In genomic region chr1:165897326-165898303, GRCh38 we compare ENCODE assay signal across 13 cellular contexts.
DNase-seq lines count a peak whose midpoint lies in the region; ATAC-seq, FAIRE-seq and TF ChIP-seq lines count a peak whose summit lies in the region.
"Had no signal": no experiment of that assay in that cellular context is flagged by ENCODE, and none has a peak within 500 bp of the region (broad histone marks: within the 10 kb centered on the region; RNA-seq: fewer than 3 reads in every experiment).

No MANE protein-coding gene starts in this region.

- POLR2A ChIA-PET in activated CD4-positive, alpha-beta memory T cell treated with anti-CD3 and anti-CD28 coated beads, Interleukin-2, amount 10 ng/mL, durations not matched to agents 7 days and 5 days (lab: Charles Lee), result interaction anchor here (1.0 to 1.6 kb wide), 2 partner anchors 56 to 128 kb away, joined by 3 to 7 read pairs; partner anchors contain the start of gene TMCO1

- DNase-seq in heart right ventricle (peak in 1 of 2 donors; percentile 64), right cardiac atrium (no peak), foreskin fibroblast (peak; percentile 71 to 81), activated gamma-delta T cell treated with Interleukin-2 at 50 U/mL for 16 hours (no peak), SW480 (ENCODE audit: low spot score) (no peak), frontal cortex (ENCODE audit: low spot score in 2 of 2) (no peak)
- peak; percentile 24 for DNase-seq in activated CD4-positive, alpha-beta memory T cell treated with anti-CD3 and anti-CD28 coated beads, Interleukin-2, amount 10 ng/mL, durations not matched to agents 7 days and 5 days
- DNase-seq in stimulated activated CD4-positive, alpha-beta T cell treated with anti-CD3 and anti-CD28 coated beads, Interleukin-4, amount 100 ng/mL, for 1 hour, result no peak
- DNase-seq: NCI-H226; stimulated activated naive CD8-positive, alpha-beta T cell treated with anti-CD3 and anti-CD28 coated beads, Interleukin-15, Interleukin-2, amounts not matched to agents 100 U/mL and 50 U/mL, for 24 hours; T-cell had no signal

- 72 to 83% methylated on average over 12 of the region's 12 CpGs for WGBS in heart right ventricle, 2 donors
- WGBS in right cardiac atrium, result 83% methylated on average over 12 of the region's 12 CpGs

- H3K36me3 Mint-ChIP-seq in activated CD4-positive, alpha-beta memory T cell treated with anti-CD3 and anti-CD28 coated beads, Interleukin-2, amount 10 ng/mL, durations not matched to agents 7 days and 5 days (ENCODE audit: low read depth), result peaks cover 19% of the 10 kb centered on the region

- no peak overlapping the region for H3K4me3 Mint-ChIP-seq in activated CD4-positive, alpha-beta memory T cell treated with anti-CD3 and anti-CD28 coated beads, Interleukin-2, amount 10 ng/mL, durations not matched to agents 7 days and 5 days
- H3K4me3 Mint-ChIP-seq: memory B cell, T-cell had no signal

- H3K9me3 ChIP-seq in heart right ventricle (no peaks in the 10 kb centered on the region), right cardiac atrium (ENCODE audit: control insufficient read depth, low read length) (no peaks in the 10 kb centered on the region)
- H3K9me3 ChIP-seq: BLaER1 treated with 17β-estradiol and CSF1 and Interleukin-3, amounts not matched to agents 10 nM and 100 nM had no signal

- CTCF ChIA-PET in activated CD4-positive, alpha-beta memory T cell treated with anti-CD3 and anti-CD28 coated beads, Interleukin-2, amount 10 ng/mL, durations not matched to agents 7 days and 5 days (lab: Charles Lee), result interaction anchor here (0.8 to 1.5 kb wide), 3 partner anchors 16 to 200 kb away, joined by 3 to 4 read pairs (median 3); no protein-coding TSS in a partner anchor

- peaks cover 0 to 20% (median 0%) of the 10 kb centered on the region in 9 donors for H3K36me3 ChIP-seq in heart right ventricle

- H3K4me3 ChIP-seq in heart right ventricle (no peak overlapping the region), right cardiac atrium (ENCODE audit: low read length) (no peak overlapping the region), foreskin fibroblast (ENCODE audit: low read depth in 1 of 2, low read length in 2 of 2) (no peak overlapping the region)
- H3K4me3 ChIP-seq: BLaER1 treated with 17β-estradiol and CSF1 and Interleukin-3, amounts not matched to agents 10 nM and 100 nM had no signal

- intact Hi-C loops in heart right ventricle (cut with DNase I), result loop anchor here in 3 of 10 donors (10.0 kb wide), 3 partner anchors 53 to 133 kb away; partner anchors contain the start of gene TMCO1 (in 1 of the 3)
- intact Hi-C loops in right cardiac atrium (cut with DNase I), result loop anchor here in 1 of 4 donors (10.0 kb wide), 1 partner anchor 53 kb away; no protein-coding TSS in a partner anchor

- peaks cover 11% of the 10 kb centered on the region for H3K4me1 Mint-ChIP-seq in activated CD4-positive, alpha-beta memory T cell treated with anti-CD3 and anti-CD28 coated beads, Interleukin-2, amount 10 ng/mL, durations not matched to agents 7 days and 5 days
- H3K4me1 Mint-ChIP-seq: memory B cell had no signal

- ATAC-seq in heart right ventricle (peak in 5 of 8 donors; percentile 36 to 68 (median 62)), right cardiac atrium (no peak)
- ATAC-seq: stimulated activated naive CD8-positive, alpha-beta T cell treated with anti-CD3 and anti-CD28 coated beads, Interleukin-15, Interleukin-2, amounts not matched to agents 100 U/mL and 50 U/mL, for 24 hours had no signal

- H3K27me3 ChIP-seq in heart right ventricle (no peaks in the 10 kb centered on the region), right cardiac atrium (ENCODE audit: control insufficient read depth, insufficient read depth) (no peaks in the 10 kb centered on the region)
- H3K27me3 ChIP-seq: BLaER1 treated with 17β-estradiol and CSF1 and Interleukin-3, amounts not matched to agents 10 nM and 100 nM had no signal

- FAIRE-seq in frontal cortex (lab: Jason Lieb, UNC), result no peak

- TF ChIP-seq CTCF in heart right ventricle (IDR thresholded peaks at IDR 0.05), result no peak
- TF ChIP-seq CTCF in foreskin fibroblast (IDR thresholded peaks at IDR 0.05; ENCODE audit: low read depth, low read length), result no peak

- peak overlapping the region; percentile 61 for H3K27ac Mint-ChIP-seq in activated CD4-positive, alpha-beta memory T cell treated with anti-CD3 and anti-CD28 coated beads, Interleukin-2, amount 10 ng/mL, durations not matched to agents 7 days and 5 days
- H3K27ac Mint-ChIP-seq: memory B cell, T-cell had no signal

- H3K27me3 Mint-ChIP-seq in activated CD4-positive, alpha-beta memory T cell treated with anti-CD3 and anti-CD28 coated beads, Interleukin-2, amount 10 ng/mL, durations not matched to agents 7 days and 5 days, result no peaks in the 10 kb centered on the region
- H3K27me3 Mint-ChIP-seq: memory B cell, T-cell had no signal

- H3K9me3 Mint-ChIP-seq in activated CD4-positive, alpha-beta memory T cell treated with anti-CD3 and anti-CD28 coated beads, Interleukin-2, amount 10 ng/mL, durations not matched to agents 7 days and 5 days, result no peaks in the 10 kb centered on the region
- H3K9me3 Mint-ChIP-seq: memory B cell, T-cell had no signal

- peak overlapping the region in 6 of 10 donors; percentile 21 to 84 (median 80) for H3K27ac ChIP-seq in heart right ventricle
- no peak overlapping the region for H3K27ac ChIP-seq in right cardiac atrium (ENCODE audit: low read length)
- H3K27ac ChIP-seq: BLaER1 treated with 17β-estradiol and CSF1 and Interleukin-3, amounts not matched to agents 10 nM and 100 nM had no signal

- H3K4me1 ChIP-seq in heart right ventricle (peaks cover 10 to 77% (median 59%) of the 10 kb centered on the region in 9 donors), right cardiac atrium (ENCODE audit: control insufficient read depth, insufficient read depth, low read length) (peaks cover 20% of the 10 kb centered on the region)

Comparison
In these comparisons a context has a peak if more than half of its experiments do, and no peak if none do; other contexts are left out.
1. ATAC-seq: peak in heart right ventricle (5 of 8); none in right cardiac atrium (0 of 2).
2. DNase-seq: peak in activated CD4-positive, alpha-beta memory T cell treated with anti-CD3 and anti-CD28 coated beads, Interleukin-2, amount 10 ng/mL, durations not matched to agents 7 days and 5 days (single experiment) and foreskin fibroblast (2 of 2); none in right cardiac atrium (0 of 3), activated gamma-delta T cell treated with Interleukin-2 at 50 U/mL for 16 hours (single experiment), SW480 (single experiment), frontal cortex (0 of 2) and stimulated activated CD4-positive, alpha-beta T cell treated with anti-CD3 and anti-CD28 coated beads, Interleukin-4, amount 100 ng/mL, for 1 hour (single experiment).